23 cellular contexts compared by ENCODE assay signal in the genomic region with DNA sequence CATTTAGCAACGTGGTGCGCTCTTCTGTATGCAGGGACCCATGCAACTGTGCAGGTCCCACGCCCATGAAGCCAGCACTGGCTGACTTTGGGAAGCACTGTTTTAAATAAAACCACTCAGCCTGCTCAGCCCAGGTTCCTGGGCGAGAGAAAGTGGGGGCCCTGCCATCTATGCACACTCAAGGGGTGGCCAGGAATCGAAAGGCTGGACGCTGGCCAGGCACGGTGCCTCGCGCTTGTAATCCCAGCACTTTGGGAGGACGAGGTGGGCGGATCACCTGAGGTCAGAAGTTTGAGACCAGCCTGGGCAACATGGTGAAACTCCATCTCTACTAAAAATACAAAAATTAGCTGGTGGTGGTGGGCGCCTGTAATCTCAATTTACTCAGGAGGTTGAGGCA.
DNase-seq lines count a peak whose midpoint lies in the region; ATAC-seq and TF ChIP-seq lines count a peak whose summit lies in the region.
"Had no signal": no experiment of that assay in that cellular context is flagged by ENCODE, and none has a peak within 500 bp of the region (broad histone marks: within the 10 kb centered on the region; RNA-seq: fewer than 3 reads in every experiment).

No MANE protein-coding gene starts in this region.

- peak; percentile 66 for DNase-seq in Right ventricle myocardium inferior (ENCODE audit: missing footprints)
- no peak for DNase-seq in heart left ventricle
- no peak for DNase-seq in mesothelial cell of epicardium (ENCODE audit: low spot score in 2 of 2, unreplicated experiment in 2 of 2)
- no peak for DNase-seq in neuronal stem cell (ENCODE audit: low spot score)
- DNase-seq in thyroid gland: peak; percentile 59 to 68
- DNase-seq in D341Med (ENCODE audit: low spot score): no peak
- no peak for DNase-seq in activated naive CD4-positive, alpha-beta T cell treated with Interleukin-2 at 50 U/mL for 16 hours
- no peak for DNase-seq in HPDE6-E6E7 (ENCODE audit: extremely low spot score)
- DNase-seq: 8988T; ACHN; AML-193; BE2C; Calu3; CD4-positive, alpha-beta T cell; CD8-positive, alpha-beta memory T cell; DMS153; GF-D8; GM23248; H9 had no signal

- no peak overlapping the region for H2AFZ ChIP-seq in neuronal stem cell (ENCODE audit: low read length)
- H2AFZ ChIP-seq: GM23248 had no signal

- H4K91ac ChIP-seq in neuronal stem cell (ENCODE audit: low read depth, low read length, poor library complexity): no peak overlapping the region

- H3K4me3 ChIP-seq in heart left ventricle (no peak overlapping the region), neuronal stem cell (ENCODE audit: low read length in 2 of 2) (no peak overlapping the region), thyroid gland (replicated peaks in 1 of 3) (no peak overlapping the region)
- H3K4me3 ChIP-seq: A549; BLaER1 treated with 17β-estradiol and CSF1 and Interleukin-3, amounts not matched to agents 10 nM and 100 nM; GM23248 had no signal

- TF ChIP-seq CTCF in heart left ventricle (IDR thresholded peaks at IDR 0.05): no peak
- no peak for TF ChIP-seq CTCF in mesothelial cell of epicardium (IDR thresholded peaks at IDR 0.05; ENCODE audit: unreplicated experiment)
- TF ChIP-seq CTCF in thyroid gland (IDR thresholded peaks at IDR 0.05): no peak

- no peaks in the 10 kb centered on the region for H3K27me3 Mint-ChIP-seq in mesothelial cell of epicardium (ENCODE audit: low read depth)
- H3K27me3 Mint-ChIP-seq: CD4-positive, alpha-beta T cell had no signal

- H2BK12ac ChIP-seq in neuronal stem cell (ENCODE audit: low read length): no peak overlapping the region

- H3K27me3 ChIP-seq in heart left ventricle (peaks cover 0 to 3% (median 0%) of the 10 kb centered on the region in 9 donors), neuronal stem cell (ENCODE audit: control insufficient read depth in 3 of 3, insufficient read depth in 3 of 3, low read depth in 1 of 3, low read length in 3 of 3) (no peaks in the 10 kb centered on the region), thyroid gland (no peaks in the 10 kb centered on the region)
- H3K27me3 ChIP-seq: BE2C; BLaER1 treated with 17β-estradiol and CSF1 and Interleukin-3, amounts not matched to agents 10 nM and 100 nM had no signal

- 90 to 93% (median 92%) methylated on average over 12 of the region's 12 CpGs for WGBS in heart left ventricle, 4 donors
- no CpG with 5 or more reads among the region's 12 CpGs for WGBS in neuronal stem cell (ENCODE audit: extremely low coverage in 2 of 2, insufficient read length in 2 of 2, insufficient replicate concordance in 1 of 2), 2 donors
- 42 to 49% methylated on average over 12 of the region's 12 CpGs for WGBS in thyroid gland, 2 donors

- no peak for TF ChIP-seq POLR2A in heart left ventricle (IDR thresholded peaks at IDR 0.05)
- no peak for TF ChIP-seq POLR2A in thyroid gland (IDR thresholded peaks at IDR 0.05)

- peak overlapping the region; percentile 80 for H3K27ac Mint-ChIP-seq in mesothelial cell of epicardium
- H3K27ac Mint-ChIP-seq: CD4-positive, alpha-beta T cell; CD8-positive, alpha-beta memory T cell had no signal

- no peak overlapping the region for H3K4ac ChIP-seq in neuronal stem cell (ENCODE audit: low read length)

- H2BK5ac ChIP-seq in neuronal stem cell (ENCODE audit: low read length): no peak overlapping the region

- H3K4me1 ChIP-seq in heart left ventricle (peaks cover 0 to 3% (median 0%) of the 10 kb centered on the region in 12 donors), neuronal stem cell (ENCODE audit: control insufficient read depth in 2 of 2, insufficient read depth in 1 of 2, low read depth in 1 of 2, low read length in 2 of 2) (peaks cover 0 to 6% of the 10 kb centered on the region in 2 donors), thyroid gland (peaks cover 0 to 2% of the 10 kb centered on the region in 2 donors)
- H3K4me1 ChIP-seq: A549, BE2C had no signal

- H2AK5ac ChIP-seq in neuronal stem cell (ENCODE audit: low read depth, low read length): no peak overlapping the region

- no peak overlapping the region for H3K23ac ChIP-seq in neuronal stem cell (ENCODE audit: low read depth, low read length, poor library complexity)

- H3K79me1 ChIP-seq in neuronal stem cell (ENCODE audit: low read depth, low read length): no peaks in the 10 kb centered on the region

- H3K4me1 Mint-ChIP-seq in mesothelial cell of epicardium: peaks cover 36% of the 10 kb centered on the region
- H3K4me1 Mint-ChIP-seq: CD14-positive monocyte; CD8-positive, alpha-beta memory T cell had no signal

- H3K9ac ChIP-seq in neuronal stem cell (ENCODE audit: low read depth, low read length, poor library complexity): no peak overlapping the region
- H3K9ac ChIP-seq: BLaER1 treated with 17β-estradiol and CSF1 and Interleukin-3, amounts not matched to agents 10 nM and 100 nM; GM23248 had no signal

- H3K9me3 ChIP-seq in heart left ventricle: peaks cover 0 to 16% (median 0%) of the 10 kb centered on the region in 12 donors
- H3K9me3 ChIP-seq in neuronal stem cell (replicated peaks in 1 of 2; ENCODE audit: control insufficient read depth in 2 of 2, insufficient read depth in 1 of 2, low read depth in 1 of 2, low read length in 2 of 2): no peaks in the 10 kb centered on the region
- no peaks in the 10 kb centered on the region for H3K9me3 ChIP-seq in thyroid gland
- H3K9me3 ChIP-seq: BE2C had no signal

- H4K8ac ChIP-seq in neuronal stem cell (ENCODE audit: low read depth, low read length): no peak overlapping the region

- H3K27ac ChIP-seq in heart left ventricle (no peak overlapping the region), neuronal stem cell (replicated peaks; ENCODE audit: low read length) (no peak overlapping the region), thyroid gland (no peak overlapping the region)
- H3K27ac ChIP-seq: A549; BLaER1 treated with 17β-estradiol and CSF1 and Interleukin-3, amounts not matched to agents 10 nM and 100 nM; GM23248 had no signal

- no peak overlapping the region for H3K4me3 Mint-ChIP-seq in mesothelial cell of epicardium
- H3K4me3 Mint-ChIP-seq: CD14-positive monocyte; CD4-positive, alpha-beta T cell; CD8-positive, alpha-beta memory T cell; H9 had no signal

- H3K9me3 Mint-ChIP-seq in mesothelial cell of epicardium: peaks cover 9% of the 10 kb centered on the region
- H3K9me3 Mint-ChIP-seq: H9 had no signal

- H3K14ac ChIP-seq in neuronal stem cell (ENCODE audit: low read length): no peak overlapping the region

- H3K36me3 Mint-ChIP-seq in mesothelial cell of epicardium: peaks cover 8% of the 10 kb centered on the region
- H3K36me3 Mint-ChIP-seq: CD14-positive monocyte had no signal

- no peak for ATAC-seq in Right ventricle myocardium inferior
- ATAC-seq in heart left ventricle: no peak
- ATAC-seq: A549, HCT116 had no signal

- H3K4me2 ChIP-seq in neuronal stem cell (ENCODE audit: insufficient read depth, low read length, poor library complexity, severe bottlenecking): no peak overlapping the region
- H3K4me2 ChIP-seq: A549; BLaER1 treated with 17β-estradiol and CSF1 and Interleukin-3, amounts not matched to agents 10 nM and 100 nM had no signal

- H3K18ac ChIP-seq in neuronal stem cell (ENCODE audit: low read length): peak overlapping the region; percentile 40

- H2BK120ac ChIP-seq in neuronal stem cell (ENCODE audit: low read depth, low read length): no peak overlapping the region

- no peak overlapping the region for H2BK15ac ChIP-seq in neuronal stem cell (ENCODE audit: low read length)

- H3K36me3 ChIP-seq in heart left ventricle (no peaks in the 10 kb centered on the region), neuronal stem cell (replicated peaks in 1 of 2; ENCODE audit: control insufficient read depth in 2 of 2, insufficient read depth in 2 of 2, low read length in 2 of 2) (no peaks in the 10 kb centered on the region), thyroid gland (no peaks in the 10 kb centered on the region)
- H3K36me3 ChIP-seq: BE2C; BLaER1 treated with 17β-estradiol and CSF1 and Interleukin-3, amounts not matched to agents 10 nM and 100 nM had no signal

- intact Hi-C loops in Right ventricle myocardium inferior (cut with DNase I): no loop called here
- intact Hi-C loops in heart left ventricle (cut with DNase I): no loop called here
- intact Hi-C loops in thyroid gland (cut with DNase I): no loop called here

Comparison
In these comparisons a context has a peak if more than half of its experiments do, and no peak if none do; other contexts are left out.
1. DNase-seq: peak in Right ventricle myocardium inferior (single experiment) and thyroid gland (2 of 2); none in heart left ventricle (0 of 5), mesothelial cell of epicardium (0 of 2), neuronal stem cell (single experiment), D341Med (single experiment), activated naive CD4-positive, alpha-beta T cell treated with Interleukin-2 at 50 U/mL for 16 hours (single experiment) and HPDE6-E6E7 (single experiment).